In the genomic region with DNA sequence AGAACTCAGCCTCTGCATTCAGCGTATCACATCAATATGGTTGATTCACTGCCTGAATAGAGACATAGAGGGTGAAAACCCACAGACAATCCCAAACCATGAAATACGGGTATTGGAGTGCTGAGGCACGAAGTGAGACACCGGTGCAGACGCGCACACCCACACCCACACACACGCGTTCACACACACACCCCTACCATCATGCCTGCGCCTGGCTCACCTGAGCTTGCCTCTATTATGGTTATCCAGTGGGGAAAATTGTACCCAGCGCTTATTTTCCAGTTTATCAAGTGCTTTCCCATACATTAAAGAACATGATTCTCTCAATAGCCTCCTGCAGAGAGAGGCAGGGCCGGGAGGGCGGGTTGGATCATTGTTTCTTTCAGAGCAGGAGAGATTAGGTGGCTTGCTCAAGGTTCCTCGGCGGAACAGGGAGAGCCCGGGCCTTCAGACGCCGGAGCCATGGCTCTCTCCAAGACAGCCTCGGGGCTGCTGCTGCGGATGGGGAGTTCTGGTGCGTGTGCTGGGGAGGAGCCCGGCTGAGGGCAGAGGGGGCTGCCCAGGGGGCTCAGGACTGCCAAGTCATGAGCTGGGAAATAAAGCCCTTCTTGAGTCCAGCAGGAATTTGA, we compare ENCODE assay signal across 22 cellular contexts.
"Had no signal": no experiment of that assay in that cellular context is flagged by ENCODE, and none has a peak within 500 bp of the region (broad histone marks: within the 10 kb centered on the region; RNA-seq: fewer than 3 reads in every experiment).

No MANE protein-coding gene starts in this region.

- H3K27ac Mint-ChIP-seq: activated CD4-positive, alpha-beta T cell treated with anti-CD3 and anti-CD28 coated beads, Interleukin-2, amount 10 ng/mL, durations not matched to agents 7 days and 5 days; activated CD8-positive, alpha-beta T cell treated with anti-CD3 and anti-CD28 coated beads, Interleukin-2, amount 10 ng/mL, durations not matched to agents 7 days and 5 days; dendritic cell treated with granulocyte-macrophage colony-stimulating factor and Interleukin-4, amounts not matched to agents 40 ng/mL and 50 ng/mL, for 4 days; natural killer cell; stimulated activated naive CD8-positive, alpha-beta T cell treated with anti-CD3 and anti-CD28 coated beads, Interleukin-15, Interleukin-2, amounts not matched to agents 100 ng/mL and 50 ng/mL, for 24 hours had no signal

- H3K27ac ChIP-seq: right lobe of liver, skin epidermis, tibial artery had no signal

- H3K27me3 ChIP-seq: right lobe of liver had no signal

- H3K9me3 Mint-ChIP-seq: activated CD4-positive, alpha-beta T cell treated with anti-CD3 and anti-CD28 coated beads, Interleukin-2, amount 10 ng/mL, durations not matched to agents 7 days and 5 days; dendritic cell treated with granulocyte-macrophage colony-stimulating factor and Interleukin-4, amounts not matched to agents 40 ng/mL and 50 ng/mL, for 4 days; natural killer cell; stimulated activated naive CD8-positive, alpha-beta T cell treated with anti-CD3 and anti-CD28 coated beads, Interleukin-15, Interleukin-2, amounts not matched to agents 100 ng/mL and 50 ng/mL, for 24 hours had no signal

- H3K36me3 ChIP-seq: right lobe of liver, tibial artery had no signal

- H3K4me1 ChIP-seq: right lobe of liver, tibial artery had no signal

- H3K4me1 Mint-ChIP-seq: activated CD4-positive, alpha-beta T cell treated with anti-CD3 and anti-CD28 coated beads, Interleukin-2, amount 10 ng/mL, durations not matched to agents 7 days and 5 days; natural killer cell had no signal

- ATAC-seq: activated CD4-positive, CD25-positive, alpha-beta regulatory T cell treated with anti-CD3 and anti-CD28 coated beads, Interleukin-2, amount 50 U/mL, for 24 hours; activated CD8-positive, alpha-beta T cell treated with anti-CD3 and anti-CD28 coated beads, Interleukin-2, amount 10 ng/mL, durations not matched to agents 7 days and 5 days; activated naive CD4-positive, alpha-beta T cell treated with anti-CD3 and anti-CD28 coated beads, Interleukin-2, amount 50 U/mL, for 72 hours; left ventricle myocardium superior; natural killer cell; right lobe of liver had no signal

- H3K4me3 ChIP-seq: right lobe of liver, skin epidermis, tibial artery had no signal

- DNase-seq: activated CD4-positive, alpha-beta T cell treated with anti-CD3 and anti-CD28 coated beads, Interleukin-2, amount 10 ng/mL, durations not matched to agents 7 days and 5 days; activated CD8-positive, alpha-beta T cell treated with anti-CD3 and anti-CD28 coated beads, Interleukin-2, amount 10 ng/mL, durations not matched to agents 7 days and 5 days; aorta; effector CD8-positive, alpha-beta T cell; foreskin melanocyte; glutamatergic neuron; hippocampal formation; left ventricle myocardium superior; mammary epithelial cell; midbrain; natural killer cell; right lobe of liver; stimulated activated CD4-positive, alpha-beta T cell treated with anti-CD3 and anti-CD28 coated beads, Interleukin-1b, Interleukin-23, amount 100 ng/mL, for 48 hours; substantia nigra; T-helper 2 cell; tibial artery had no signal

- H3K36me3 Mint-ChIP-seq: activated naive CD4-positive, alpha-beta T cell treated with anti-CD3 and anti-CD28 coated beads, Interleukin-2, amount 50 U/mL, for 72 hours; brain; natural killer cell had no signal

- H3K4me3 Mint-ChIP-seq: activated CD4-positive, alpha-beta T cell treated with anti-CD3 and anti-CD28 coated beads, Interleukin-2, amount 10 ng/mL, durations not matched to agents 7 days and 5 days; activated CD8-positive, alpha-beta T cell treated with anti-CD3 and anti-CD28 coated beads, Interleukin-2, amount 10 ng/mL, durations not matched to agents 7 days and 5 days; dendritic cell treated with granulocyte-macrophage colony-stimulating factor and Interleukin-4, amounts not matched to agents 40 ng/mL and 50 ng/mL, for 4 days; natural killer cell; stimulated activated naive CD8-positive, alpha-beta T cell treated with anti-CD3 and anti-CD28 coated beads, Interleukin-15, Interleukin-2, amounts not matched to agents 100 ng/mL and 50 ng/mL, for 24 hours had no signal

- H3K9me3 ChIP-seq: right lobe of liver, tibial artery had no signal
